Comparison of ENCODE assay signal across 1 cellular context in genomic region chr4:7942019-7942556, GRCh38.
TF ChIP-seq lines count a peak whose summit lies in the region.

No MANE protein-coding gene starts in this region.

TF ChIP-seq in HepG2, 621 proteins besides CTCF, POLR2A, EP300 and RAD21 (continued from another document):
- TF ChIP-seq ZNF710 (CRISPR knock-in tag; IDR thresholded peaks at IDR 0.05; ENCODE audit: borderline replicate concordance) (no peak), TEAD3 (CRISPR knock-in tag; optimal IDR thresholded peaks at IDR 0.05; ENCODE audit: borderline replicate concordance) (peak; percentile 45), ZNF569 (CRISPR knock-in tag; IDR thresholded peaks at IDR 0.05; ENCODE audit: borderline replicate concordance) (no peak), JDP2 (CRISPR knock-in tag; IDR thresholded peaks at IDR 0.05; ENCODE audit: borderline replicate concordance) (no peak), ARNTL (CRISPR knock-in tag; IDR thresholded peaks at IDR 0.05) (no peak), NR2C2 (CRISPR knock-in tag; IDR thresholded peaks at IDR 0.05; ENCODE audit: borderline replicate concordance) (peak; percentile 86), PRPF4 (IDR thresholded peaks at IDR 0.05; ENCODE audit: low read depth, low read length, poor library complexity, severe bottlenecking) (no peak), CREB1 (IDR thresholded peaks at IDR 0.05) (peak; percentile 13; the same call in 1 of the 2 replicates), CREB1 (CRISPR knock-in tag; IDR thresholded peaks at IDR 0.05) (no peak), SOX5 (CRISPR knock-in tag; IDR thresholded peaks at IDR 0.05; ENCODE audit: borderline replicate concordance) (0 out of 2 replicates have a peak, but pooled peaks have one; percentile 34), NR3C1 (CRISPR knock-in tag; IDR thresholded peaks at IDR 0.05) (no peak), CAMTA2 (CRISPR knock-in tag; IDR thresholded peaks at IDR 0.05; ENCODE audit: borderline replicate concordance) (no peak), ZBTB7B (CRISPR knock-in tag; IDR thresholded peaks at IDR 0.05) (peak; percentile 41; the same call in 1 of the 2 replicates), HMG20A (CRISPR knock-in tag; IDR thresholded peaks at IDR 0.05; ENCODE audit: borderline replicate concordance) (peak; percentile 16; the same call in 1 of the 2 replicates), RXRA (CRISPR knock-in tag; IDR thresholded peaks at IDR 0.05) (peak; percentile 44; the same call in 1 of the 2 replicates), ZNF512 (CRISPR knock-in tag; IDR thresholded peaks at IDR 0.05) (no peak), IRF2 (CRISPR knock-in tag; IDR thresholded peaks at IDR 0.05) (0 out of 2 replicates have a peak, but pooled peaks have one; percentile 13), HMGXB4 (CRISPR knock-in tag; IDR thresholded peaks at IDR 0.05; ENCODE audit: borderline replicate concordance in 1 of 2, low read depth in 1 of 2) (no peak), POGZ (CRISPR knock-in tag; IDR thresholded peaks at IDR 0.05) (no peak), BRD4 (CRISPR knock-in tag; IDR thresholded peaks at IDR 0.05) (no peak), ELK4 (CRISPR knock-in tag; IDR thresholded peaks at IDR 0.05; ENCODE audit: borderline replicate concordance) (no peak), PHF8 (CRISPR knock-in tag; IDR thresholded peaks at IDR 0.05) (no peak), ZSCAN25 (CRISPR knock-in tag; IDR thresholded peaks at IDR 0.05) (0 out of 2 replicates have a peak, but pooled peaks have one; percentile 40), GTF3A (CRISPR knock-in tag; conservative IDR thresholded peaks at IDR 0.05) (no peak), NR2F1 (CRISPR knock-in tag; IDR thresholded peaks at IDR 0.05) (peak; percentile 75 to 94), SOX13 (IDR thresholded peaks at IDR 0.05) (no peak), SOX13 (CRISPR knock-in tag; conservative IDR thresholded peaks at IDR 0.05 in 1 of 2, IDR thresholded peaks at IDR 0.05 in 1 of 2) (0 out of 4 replicates have a peak, but pooled peaks of 1 of the 2 experiments have one; percentile 28), FOSL2 (CRISPR knock-in tag; IDR thresholded peaks at IDR 0.05) (peak; percentile 73), RXRB (CRISPR knock-in tag; IDR thresholded peaks at IDR 0.05; ENCODE audit: borderline replicate concordance) (peak; percentile 55; the same call in 1 of the 2 replicates), AHR (CRISPR knock-in tag; IDR thresholded peaks at IDR 0.05) (no peak), ZNF850 (CRISPR knock-in tag; conservative IDR thresholded peaks at IDR 0.05) (no peak), HOXA3 (CRISPR knock-in tag; IDR thresholded peaks at IDR 0.05) (no peak; the same call in 1 of the 2 replicates), ZBTB33 (CRISPR knock-in tag; IDR thresholded peaks at IDR 0.05) (no peak), PHF21A (CRISPR knock-in tag; IDR thresholded peaks at IDR 0.05) (no peak), PATZ1 (CRISPR knock-in tag; IDR thresholded peaks at IDR 0.05) (peak; percentile 66; the same call in 1 of the 2 replicates), HNF4A (CRISPR knock-in tag; IDR thresholded peaks at IDR 0.05) (peak; percentile 63; the same call in 1 of the 2 replicates), RBM22 (optimal IDR thresholded peaks at IDR 0.05; ENCODE audit: low read length) (no peak), FOXO1 (CRISPR knock-in tag; IDR thresholded peaks at IDR 0.05) (no peak)
